In genomic region chr19:16625183-16625958, GRCh38 we compare ENCODE assay signal across 1 cellular context.
TF ChIP-seq lines count a peak whose summit lies in the region.

No MANE protein-coding gene starts in this region.

TF ChIP-seq in endothelial cell of umbilical vein, 7 proteins besides CTCF, POLR2A, EP300 and RAD21:
- TF ChIP-seq MAX (IDR thresholded peaks at IDR 0.05; ENCODE audit: insufficient read depth, insufficient read length), result no peak
- no peak for TF ChIP-seq JUN (IDR thresholded peaks at IDR 0.05; ENCODE audit: borderline replicate concordance, insufficient read depth, insufficient read length, low read depth)
- TF ChIP-seq EZH2 (IDR thresholded peaks at IDR 0.05; ENCODE audit: borderline replicate concordance, low read depth, low read length, severe bottlenecking), result no peak
- TF ChIP-seq POLR2AphosphoS5 (IDR thresholded peaks at IDR 0.05; ENCODE audit: insufficient read depth, low read depth, low read length), result no peak
- no peak for TF ChIP-seq MYC (IDR thresholded peaks at IDR 0.05; ENCODE audit: low read depth, low read length)
- TF ChIP-seq FOS (IDR thresholded peaks at IDR 0.05; ENCODE audit: borderline replicate concordance, insufficient read depth, low read length), result no peak
- TF ChIP-seq GATA2 (IDR thresholded peaks at IDR 0.05; ENCODE audit: insufficient read depth, insufficient read length, low read depth, low read length), result no peak
